Comparison of ENCODE assay signal across 8 cellular contexts in genomic region chr1:121097127-121097866, GRCh38.
A peak's percentile ranks its signal among the peaks of the same experiment; 100 is the strongest.
DNase-seq lines count a peak whose midpoint lies in the region; ATAC-seq, FAIRE-seq and TF ChIP-seq lines count a peak whose summit lies in the region.
"Not testable (repeated sequence)": the region's sequence is repeated elsewhere in the genome, so short reads cannot be mapped to it uniquely, and the experiment has no call there.

No MANE protein-coding gene starts in this region.

- intact Hi-C loops in breast epithelium (cut with DNase I; ENCODE audit: low total_unique reads) = not testable (repeated sequence)

- DNase-seq in ACHN (peak; percentile 58), NCI-H226 (peak; percentile 55), breast epithelium (ENCODE audit: low spot score in 2 of 2) (peak; percentile 67 to 73), keratinocyte (ENCODE audit: low read depth, low spot score) (peak; percentile 0), smooth muscle cell of the brain vasculature (ENCODE audit: low read depth, low spot score) (peak; percentile 9)

- H3K4me1 ChIP-seq in breast epithelium; keratinocyte (ENCODE audit: control insufficient read depth, extremely low read depth, insufficient read depth, low read length): not testable (repeated sequence)

- peak; percentile 58 to 87 (median 77) for TF ChIP-seq CTCF in breast epithelium (IDR thresholded peaks at IDR 0.05)
- TF ChIP-seq CTCF in keratinocyte (optimal IDR thresholded peaks at IDR 0.05 in 1 of 3, IDR thresholded peaks at IDR 0.05 in 1 of 3, conservative IDR thresholded peaks at IDR 0.05 in 1 of 3; ENCODE audit: extremely low read depth in 1 of 3, insufficient read depth in 2 of 3, low read length in 3 of 3) = peak in 2 of 3 experiments; percentile 27 to 50

- H3K27ac ChIP-seq in breast epithelium = peak overlapping the region; percentile 40 to 48
- H3K27ac ChIP-seq in keratinocyte (ENCODE audit: control insufficient read depth, insufficient read depth, low read length) = not testable (repeated sequence)

- not testable (repeated sequence) for H3K36me3 ChIP-seq in breast epithelium; keratinocyte (ENCODE audit: control insufficient read depth in 2 of 2, extremely low read depth in 1 of 2, insufficient read depth in 2 of 2, low read length in 2 of 2)

- not testable (repeated sequence) for FAIRE-seq in keratinocyte (lab: Jason Lieb, UNC)

- peak; percentile 95 for ATAC-seq in GM18909 (IDR thresholded peaks at IDR 0.05; ENCODE audit: poor library complexity, unreplicated experiment)
- ATAC-seq in HG03103 (IDR thresholded peaks at IDR 0.05; ENCODE audit: low read depth, unreplicated experiment) = peak; percentile 92
- ATAC-seq in activated CD4-positive, CD25-positive, alpha-beta regulatory T cell treated with anti-CD3 and anti-CD28 coated beads, Interleukin-2, amount 50 U/mL, for 24 hours = peak; percentile 93 to 94

- not testable (repeated sequence) for H3K79me2 ChIP-seq in keratinocyte (ENCODE audit: control insufficient read depth, insufficient read depth, low read length)

- not testable (repeated sequence) for H3K9me1 ChIP-seq in keratinocyte (ENCODE audit: control insufficient read depth, extremely low read depth, insufficient read depth, low read length)

- TF ChIP-seq POLR2A in breast epithelium (IDR thresholded peaks at IDR 0.05) = not testable (repeated sequence)

- not testable (repeated sequence) for H3K27me3 ChIP-seq in breast epithelium; keratinocyte (ENCODE audit: control insufficient read depth, extremely low read depth, insufficient read depth, low read length)

- H3K4me2 ChIP-seq in keratinocyte (ENCODE audit: control insufficient read depth, extremely low read depth, insufficient read depth, low read depth, low read length) = not testable (repeated sequence)

- H3K9ac ChIP-seq in keratinocyte (ENCODE audit: control insufficient read depth, extremely low read depth, insufficient read depth, low read length) = not testable (repeated sequence)

- H4K20me1 ChIP-seq in keratinocyte (ENCODE audit: control insufficient read depth, extremely low read depth, insufficient read depth, low read length) = not testable (repeated sequence)

- dilution Hi-C loops in keratinocyte (cut with MboI; ENCODE audit: extremely low pct_ligation_motif_present, low sequenced_read_pairs) = not testable (repeated sequence)

- in situ Hi-C loops in ACHN (cut with HindIII; ENCODE audit: low pct_ligation_motif_present, low pct_unique_long_range_greater_than_20kb, low sequenced_read_pairs) = not testable (repeated sequence)

- H2AFZ ChIP-seq in keratinocyte (ENCODE audit: control insufficient read depth, low read length) = not testable (repeated sequence)

- H3K9me3 ChIP-seq in breast epithelium; keratinocyte (ENCODE audit: control insufficient read depth, low read depth, low read length): not testable (repeated sequence)

- H3K4me3 ChIP-seq in breast epithelium (peak overlapping the region; percentile 33 to 59 (median 49)), keratinocyte (ENCODE audit: control insufficient read depth in 2 of 3, extremely low read depth in 1 of 3, insufficient read depth in 2 of 3, low read depth in 1 of 3, low read length in 3 of 3) (peak overlapping the region in 1 of 3 experiments; percentile 26)

Comparison
In these comparisons a context has a peak if more than half of its experiments do, and no peak if none do; other contexts are left out.
1. DNase-seq: peak in every context shown above with its lines; median percentile 70 in breast epithelium; 58 in ACHN; 55 in NCI-H226; 9 in smooth muscle cell of the brain vasculature; 0 in keratinocyte.